ENCODE assay signal across 17 cellular contexts in genomic region chr1:244218220-244218619, GRCh38.
"Had no signal": no experiment of that assay in that cellular context is flagged by ENCODE, and none has a peak within 500 bp of the region (broad histone marks: within the 10 kb centered on the region; RNA-seq: fewer than 3 reads in every experiment).

No MANE protein-coding gene starts in this region.

- H3K9me3 Mint-ChIP-seq: activated CD8-positive, alpha-beta T cell treated with anti-CD3 and anti-CD28 coated beads for 36 hours; activated T-cell treated with anti-CD3 and anti-CD28 coated beads, Interleukin-2, amount 50 U/mL, for 4 hours; memory B cell; stimulated activated effector memory CD8-positive, alpha-beta T cell treated with anti-CD3 and anti-CD28 coated beads, Interleukin-12 subunit alpha, Interleukin-12 subunit beta, amount 100 ng/mL, for 72 hours had no signal

- H3K4me1 ChIP-seq: parathyroid adenoma, tibial artery had no signal

- H3K27me3 Mint-ChIP-seq: activated CD8-positive, alpha-beta T cell treated with anti-CD3 and anti-CD28 coated beads for 36 hours; activated naive CD8-positive, alpha-beta T cell treated with anti-CD3 and anti-CD28 coated beads for 36 hours had no signal

- H3K4me1 Mint-ChIP-seq: activated naive CD8-positive, alpha-beta T cell treated with anti-CD3 and anti-CD28 coated beads for 36 hours; memory B cell; stimulated activated effector memory CD8-positive, alpha-beta T cell treated with anti-CD3 and anti-CD28 coated beads, Interleukin-12 subunit alpha, Interleukin-12 subunit beta, amount 100 ng/mL, for 72 hours had no signal

- H3K27ac Mint-ChIP-seq: activated CD8-positive, alpha-beta T cell treated with anti-CD3 and anti-CD28 coated beads for 36 hours; activated naive CD8-positive, alpha-beta T cell treated with anti-CD3 and anti-CD28 coated beads for 36 hours; memory B cell; stimulated activated effector memory CD8-positive, alpha-beta T cell treated with anti-CD3 and anti-CD28 coated beads, Interleukin-12 subunit alpha, Interleukin-12 subunit beta, amount 100 ng/mL, for 72 hours; WTC11 had no signal

- H3K36me3 ChIP-seq: gastrocnemius medialis, left ventricle myocardium inferior, tibial artery, uterus had no signal

- H3K4me3 Mint-ChIP-seq: activated CD8-positive, alpha-beta T cell treated with anti-CD3 and anti-CD28 coated beads for 36 hours; activated naive CD8-positive, alpha-beta T cell treated with anti-CD3 and anti-CD28 coated beads for 36 hours; activated T-cell treated with anti-CD3 and anti-CD28 coated beads, Interleukin-2, amount 50 U/mL, for 4 hours; memory B cell; stimulated activated effector memory CD8-positive, alpha-beta T cell treated with anti-CD3 and anti-CD28 coated beads, Interleukin-12 subunit alpha, Interleukin-12 subunit beta, amount 100 ng/mL, for 72 hours; WTC11 had no signal

- H3K27me3 ChIP-seq: gastrocnemius medialis, uterus had no signal

- H3K27ac ChIP-seq: gastrocnemius medialis, left ventricle myocardium inferior, parathyroid adenoma, tibial artery, uterus had no signal

- ATAC-seq: activated CD8-positive, alpha-beta T cell treated with anti-CD3 and anti-CD28 coated beads for 36 hours; activated T-cell treated with anti-CD3 and anti-CD28 coated beads, Interleukin-2, amount 50 U/mL, for 4 hours; gastrocnemius medialis; stimulated activated effector memory CD8-positive, alpha-beta T cell treated with anti-CD3 and anti-CD28 coated beads, Interleukin-12 subunit alpha, Interleukin-12 subunit beta, amount 100 ng/mL, for 72 hours; WTC11 had no signal

- H3K9me3 ChIP-seq: gastrocnemius medialis, tibial artery, uterus had no signal

- H2AFZ ChIP-seq: parathyroid adenoma had no signal

- H3K36me3 Mint-ChIP-seq: activated naive CD8-positive, alpha-beta T cell treated with anti-CD3 and anti-CD28 coated beads for 36 hours; stimulated activated effector memory CD8-positive, alpha-beta T cell treated with anti-CD3 and anti-CD28 coated beads, Interleukin-12 subunit alpha, Interleukin-12 subunit beta, amount 100 ng/mL, for 72 hours had no signal

- DNase-seq: activated CD4-positive, alpha-beta T cell treated with anti-CD3 and anti-CD28 coated beads for 4 hours; activated CD8-positive, alpha-beta T cell treated with anti-CD3 and anti-CD28 coated beads for 36 hours; activated naive CD8-positive, alpha-beta T cell treated with anti-CD3 and anti-CD28 coated beads for 36 hours; activated T-cell treated with anti-CD3 and anti-CD28 coated beads, Interleukin-2, amount 50 U/mL, for 4 hours; aorta; cerebellar nuclear complex; effector memory CD4-positive, alpha-beta T cell; gastrocnemius medialis; kidney; left ventricle myocardium inferior; SW 1271; tibial artery; uterus had no signal

- H3K9ac ChIP-seq: parathyroid adenoma had no signal

- H3K4me3 ChIP-seq: gastrocnemius medialis, left ventricle myocardium inferior, tibial artery, uterus had no signal
